30 cellular contexts compared by ENCODE assay signal in genomic region chr2:120034616-120035015, GRCh38.
"Had no signal": no experiment of that assay in that cellular context is flagged by ENCODE, and none has a peak within 500 bp of the region (broad histone marks: within the 10 kb centered on the region; RNA-seq: fewer than 3 reads in every experiment).

No MANE protein-coding gene starts in this region.

- H3K9me3 Mint-ChIP-seq: activated B cell treated with CpG ODN at 0.5 μM for 24 hours; activated CD8-positive, alpha-beta T cell treated with anti-CD3 and anti-CD28 coated beads for 36 hours; activated T-cell treated with anti-CD3 and anti-CD28 coated beads, Interleukin-2, amount 50 U/mL, for 4 hours; activated T-helper 17 cell treated with anti-CD3 and anti-CD28 coated beads, Interleukin-2, amount 50 U/mL, for 72 hours; central memory CD8-positive, alpha-beta T cell; effector memory CD8-positive, alpha-beta T cell had no signal

- H3K4me1 ChIP-seq: foreskin keratinocyte had no signal

- H3K27me3 Mint-ChIP-seq: activated B cell treated with CpG ODN at 0.5 μM for 24 hours; activated CD8-positive, alpha-beta T cell treated with anti-CD3 and anti-CD28 coated beads for 36 hours; activated naive CD8-positive, alpha-beta T cell; activated T-helper 17 cell treated with anti-CD3 and anti-CD28 coated beads, Interleukin-2, amount 50 U/mL, for 72 hours; central memory CD8-positive, alpha-beta T cell; effector memory CD8-positive, alpha-beta T cell had no signal

- H3K27me3 ChIP-seq: brain microvascular endothelial cell, esophagus muscularis mucosa, foreskin keratinocyte, gastrocnemius medialis, heart left ventricle had no signal

- H3K36me3 ChIP-seq: brain microvascular endothelial cell, esophagus muscularis mucosa, gastrocnemius medialis, heart left ventricle had no signal

- DNase-seq: activated B cell treated with CpG ODN at 0.5 μM for 24 hours; activated CD4-positive, alpha-beta T cell treated with anti-CD3 and anti-CD28 coated beads for 48 hours; activated CD4-positive, alpha-beta T cell treated with anti-CD3 and anti-CD28 coated beads, Interleukin-2, amount 50 U/mL, for 1 hour; activated CD4-positive, alpha-beta T cell treated with anti-CD3 and anti-CD28 coated beads, Interleukin-2, amount 50 U/mL, for 48 hours; activated CD8-positive, alpha-beta memory T cell treated with anti-CD3 and anti-CD28 coated beads for 24 hours; activated CD8-positive, alpha-beta T cell treated with anti-CD3 and anti-CD28 coated beads for 36 hours; activated effector memory CD4-positive, alpha-beta T cell treated with Interleukin-2 at 50 U/mL for 16 hours; activated gamma-delta T cell treated with Interleukin-2 at 50 U/mL for 16 hours; activated naive CD4-positive, alpha-beta T cell treated with anti-CD3 and anti-CD28 coated beads, Interleukin-2, amount 50 U/mL, for 16 hours; activated naive CD4-positive, alpha-beta T cell treated with Interleukin-2 at 50 U/mL for 16 hours; activated T-cell treated with anti-CD3 and anti-CD28 coated beads, Interleukin-2, amount 50 U/mL, for 4 hours; amniotic stem cell; anterior cingulate cortex; brain microvascular endothelial cell; dermis blood vessel endothelial cell; effector CD4-positive, alpha-beta T cell; effector memory CD8-positive, alpha-beta T cell; erythroblast; foreskin keratinocyte; gastrocnemius medialis; glutamatergic neuron; heart left ventricle; T-helper 2 cell had no signal

- H3K4me3 Mint-ChIP-seq: activated B cell treated with CpG ODN at 0.5 μM for 24 hours; activated CD8-positive, alpha-beta T cell treated with anti-CD3 and anti-CD28 coated beads for 36 hours; activated naive CD8-positive, alpha-beta T cell; activated T-cell treated with anti-CD3 and anti-CD28 coated beads, Interleukin-2, amount 50 U/mL, for 4 hours; activated T-helper 17 cell treated with anti-CD3 and anti-CD28 coated beads, Interleukin-2, amount 50 U/mL, for 72 hours; central memory CD8-positive, alpha-beta T cell; effector memory CD8-positive, alpha-beta T cell had no signal

- H3K27ac ChIP-seq: brain microvascular endothelial cell, coronary artery, esophagus muscularis mucosa, foreskin keratinocyte, heart left ventricle, VCaP had no signal

- H3K27ac Mint-ChIP-seq: activated B cell treated with CpG ODN at 0.5 μM for 24 hours; activated CD8-positive, alpha-beta T cell treated with anti-CD3 and anti-CD28 coated beads for 36 hours; activated naive CD8-positive, alpha-beta T cell; activated T-helper 17 cell treated with anti-CD3 and anti-CD28 coated beads, Interleukin-2, amount 50 U/mL, for 72 hours; effector memory CD8-positive, alpha-beta T cell had no signal

- H3K4me3 ChIP-seq: coronary artery, esophagus muscularis mucosa, gastrocnemius medialis, heart left ventricle had no signal

- ATAC-seq: activated CD4-positive, CD25-positive, alpha-beta regulatory T cell treated with anti-CD3 and anti-CD28 coated beads, Interleukin-2, amount 50 U/mL, for 24 hours; activated CD8-positive, alpha-beta T cell treated with anti-CD3 and anti-CD28 coated beads for 36 hours; activated T-cell treated with anti-CD3 and anti-CD28 coated beads, Interleukin-2, amount 50 U/mL, for 4 hours; activated T-helper 17 cell treated with anti-CD3 and anti-CD28 coated beads, Interleukin-2, amount 50 U/mL, for 72 hours; effector memory CD8-positive, alpha-beta T cell; foreskin keratinocyte; heart left ventricle had no signal

- H3K9me3 ChIP-seq: esophagus muscularis mucosa, gastrocnemius medialis had no signal
